Comparison of ENCODE assay signal across 2 cellular contexts in genomic region chr11:84310261-84310660, GRCh38.
A peak's percentile ranks its signal among the peaks of the same experiment; 100 is the strongest.
TF ChIP-seq lines count a peak whose summit lies in the region.

No MANE protein-coding gene starts in this region.

TF ChIP-seq in HepG2, 621 proteins besides CTCF, POLR2A, EP300 and RAD21:
- peak; percentile 40; the same call in 1 of the 2 replicates for TF ChIP-seq CEBPB (IDR thresholded peaks at IDR 0.05; ENCODE audit: borderline replicate concordance, low read depth, low read length)
- TF ChIP-seq ZNF18 (CRISPR knock-in tag; IDR thresholded peaks at IDR 0.05; ENCODE audit: insufficient replicate concordance): no peak
- TF ChIP-seq ZNF382 (CRISPR knock-in tag; IDR thresholded peaks at IDR 0.05; ENCODE audit: borderline replicate concordance): no peak
- TF ChIP-seq STAT5B (CRISPR knock-in tag; IDR thresholded peaks at IDR 0.05): no peak
- no peak for TF ChIP-seq GATA4 (IDR thresholded peaks at IDR 0.05; ENCODE audit: borderline replicate concordance, low read depth)

TF ChIP-seq in endothelial cell of umbilical vein, 7 proteins besides CTCF, POLR2A, EP300 and RAD21 (continued from another document):
- TF ChIP-seq MAX (IDR thresholded peaks at IDR 0.05; ENCODE audit: insufficient read depth, insufficient read length): no peak
- TF ChIP-seq GATA2 (IDR thresholded peaks at IDR 0.05; ENCODE audit: insufficient read depth, insufficient read length, low read depth, low read length): peak; percentile 51
- no peak for TF ChIP-seq JUN (IDR thresholded peaks at IDR 0.05; ENCODE audit: borderline replicate concordance, insufficient read depth, insufficient read length, low read depth)
- TF ChIP-seq EZH2 (IDR thresholded peaks at IDR 0.05; ENCODE audit: borderline replicate concordance, low read depth, low read length, severe bottlenecking): no peak
- no peak for TF ChIP-seq POLR2AphosphoS5 (IDR thresholded peaks at IDR 0.05; ENCODE audit: insufficient read depth, low read depth, low read length)
